Comparison of ENCODE assay signal across 19 cellular contexts in genomic region chr12:119751961-119752360, GRCh38.
"Had no signal": no experiment of that assay in that cellular context is flagged by ENCODE, and none has a peak within 500 bp of the region (broad histone marks: within the 10 kb centered on the region; RNA-seq: fewer than 3 reads in every experiment).

No MANE protein-coding gene starts in this region.

- ATAC-seq: gastrocnemius medialis, left cardiac atrium, left ventricle myocardium superior, right cardiac atrium had no signal

- DNase-seq: effector CD4-positive, alpha-beta T cell; endodermal cell; gastrocnemius medialis; heart right ventricle; hypothalamus; left cardiac atrium; left ventricle myocardium superior; mesendoderm; naive B cell; ovary; right cardiac atrium; small intestine; stimulated activated CD4-positive, alpha-beta T cell treated with anti-CD3 and anti-CD28 coated beads, Interleukin-12 subunit alpha, Interleukin-12 subunit beta, amount 100 ng/mL, for 4 hours; stimulated activated naive CD4-positive, alpha-beta T cell; stomach; substantia nigra had no signal

- H3K4me1 ChIP-seq: gastrocnemius medialis, stomach had no signal

- H3K27ac ChIP-seq: coronary artery, gastrocnemius medialis, ovary, stomach, thoracic aorta had no signal

- H3K27me3 ChIP-seq: gastrocnemius medialis, heart right ventricle, ovary, stomach had no signal

- H3K4me3 ChIP-seq: coronary artery, gastrocnemius medialis, heart right ventricle, lung, ovary, stomach, thoracic aorta had no signal

- H3K9me3 ChIP-seq: gastrocnemius medialis, heart right ventricle, ovary, stomach, thoracic aorta had no signal

- H3K36me3 ChIP-seq: gastrocnemius medialis, ovary, thoracic aorta had no signal
